In the genomic region with DNA sequence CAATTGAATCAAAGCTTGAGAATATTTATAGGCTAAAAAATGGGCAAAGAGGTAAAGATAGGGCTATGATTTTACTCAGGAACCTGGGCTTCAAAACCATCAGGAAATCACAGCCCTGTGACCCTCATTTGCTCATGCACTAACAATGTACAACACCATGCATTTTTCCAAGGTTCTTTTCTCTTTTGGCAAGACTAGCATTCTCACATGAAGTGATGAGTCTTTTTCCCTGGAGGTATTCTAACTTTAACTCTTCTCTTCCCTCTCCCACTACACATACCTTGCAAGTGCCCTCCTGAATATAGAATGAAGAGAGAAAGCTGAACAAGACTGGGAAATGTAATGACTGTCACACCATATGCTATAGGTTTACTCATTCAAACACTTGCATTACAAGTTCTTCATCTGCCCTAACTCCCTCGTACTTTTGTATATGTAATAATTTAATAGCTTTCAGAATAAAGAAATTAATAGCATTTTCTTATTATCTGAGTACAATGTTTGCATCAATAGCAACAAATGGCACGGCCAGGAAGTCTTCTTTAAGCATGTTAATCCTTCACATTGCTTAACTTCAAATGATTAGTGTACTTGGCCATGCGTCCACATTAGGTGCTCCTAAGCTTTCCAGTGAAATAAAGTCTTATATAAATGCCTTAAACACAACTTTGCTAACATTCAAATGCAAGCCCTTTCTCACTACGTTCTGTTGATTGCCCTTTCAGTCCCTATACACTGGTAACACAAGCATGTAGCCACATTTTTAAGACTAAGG, we compare ENCODE assay signal across 1 cellular context.
TF ChIP-seq lines count a peak whose summit lies in the region.

No MANE protein-coding gene starts in this region.

TF ChIP-seq in H1, 55 proteins besides CTCF, POLR2A, EP300 and RAD21:
- TF ChIP-seq HDAC2 (IDR thresholded peaks at IDR 0.05; ENCODE audit: borderline replicate concordance in 1 of 2, low read depth in 2 of 2, low read length in 2 of 2), result no peak
